8 cellular contexts compared by ENCODE assay signal in the genomic region with DNA sequence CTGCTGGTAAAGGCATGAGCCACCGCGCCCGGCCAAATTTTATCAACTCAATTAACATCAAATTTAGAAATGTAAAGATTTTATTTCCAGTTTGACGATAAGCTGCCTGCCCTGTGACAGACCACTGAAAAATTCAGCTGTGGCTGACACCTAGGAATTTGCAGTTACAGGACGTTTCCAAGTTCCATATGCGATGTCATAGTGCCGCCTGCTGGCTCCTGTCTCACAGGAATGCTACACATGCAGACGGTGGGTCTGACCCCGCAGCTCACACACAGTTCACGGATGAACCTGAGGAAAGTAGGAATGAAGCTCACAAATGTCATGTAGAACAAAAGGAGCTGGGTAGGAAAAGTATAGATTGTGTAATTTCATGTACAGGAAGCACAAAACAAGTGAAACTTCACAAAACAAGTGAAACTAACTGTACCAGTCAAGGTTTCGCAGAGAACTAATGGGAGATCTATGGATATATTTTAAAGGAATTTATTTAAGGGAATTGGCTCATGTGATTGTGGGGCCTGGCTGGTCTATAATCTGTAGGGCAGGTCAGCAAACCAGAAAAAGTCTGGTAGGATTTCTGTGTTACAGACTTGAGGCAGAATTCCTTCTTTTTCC. TPM values are rescaled to one million over a fixed set of nuclear protein-coding genes. Genes with fewer than 3 reads are reported as not detected.
A peak's percentile ranks its signal among the peaks of the same experiment; 100 is the strongest.
DNase-seq lines count a peak whose midpoint lies in the region; ATAC-seq, FAIRE-seq and TF ChIP-seq lines count a peak whose summit lies in the region.

No MANE protein-coding gene starts in this region.

- ATAC-seq in IMR-90 (ENCODE audit: low read depth) (peak; percentile 97), Panc1 (peak; percentile 99), natural killer cell (peak; percentile 82 to 89 (median 86)), GM21786 (IDR thresholded peaks at IDR 0.05; ENCODE audit: unreplicated experiment) (no peak)

- in situ Hi-C loops in IMR-90 (cut with MboI; ENCODE audit: low sequenced_read_pairs) (loop anchor here (5.0 kb wide), 1 partner anchor 202 kb away; no protein-coding TSS in a partner anchor), Panc1 (cut with HindIII; ENCODE audit: low pct_unique_long_range_greater_than_20kb, low sequenced_read_pairs) (no loop called here)

- intact Hi-C loops in IMR-90 (cut with micrococcal nuclease): loop anchor here (1.0 to 2.0 kb wide), 4 partner anchors 40 to 542 kb away; no protein-coding TSS in a partner anchor
- intact Hi-C loops in Panc1 (cut with micrococcal nuclease; ENCODE audit: unreplicated experiment): loop anchor here (1.0 to 2.0 kb wide), 2 partner anchors 190 to 208 kb away; no protein-coding TSS in a partner anchor
- intact Hi-C loops in esophagus muscularis mucosa (cut with DNase I): loop anchor here (2.0 kb wide), 2 partner anchors 190 to 208 kb away; no protein-coding TSS in a partner anchor
- intact Hi-C loops in natural killer cell (cut with micrococcal nuclease): loop anchor here (1.0 to 5.0 kb wide), 4 partner anchors 40 to 542 kb away; no protein-coding TSS in a partner anchor

- H2BK15ac ChIP-seq in IMR-90 (ENCODE audit: low read depth, low read length): no peak overlapping the region

- no peak overlapping the region for H4K5ac ChIP-seq in IMR-90 (ENCODE audit: low read depth, low read length)

- TF ChIP-seq POLR2A in IMR-90 (IDR thresholded peaks at IDR 0.05; ENCODE audit: low read depth, low read length) (peak; percentile 58), esophagus muscularis mucosa (IDR thresholded peaks at IDR 0.05; ENCODE audit: low read depth) (no peak)

- DNase-seq in D721Med (ENCODE audit: insufficient read length, low spot score): peak; percentile 54
- peak; percentile 83 for DNase-seq in IMR-90
- DNase-seq in Panc1 (ENCODE audit: low read depth, low spot score): peak; percentile 69
- peak; percentile 67 for DNase-seq in activated T-cell treated with anti-CD3 and anti-CD28 coated beads for 48 hours (ENCODE audit: low read depth)
- DNase-seq in esophagus muscularis mucosa (ENCODE audit: extremely low spot score): no peak
- DNase-seq in natural killer cell: peak; percentile 76
- DNase-seq in stimulated activated CD8-positive, alpha-beta memory T cell treated with anti-CD3 and anti-CD28 coated beads, Interleukin-7, amount 100 ng/mL, for 48 hours (ENCODE audit: extremely low read depth in 1 of 2, low read depth in 1 of 2): peak; percentile 47 to 59

- peak; percentile 100 for TF ChIP-seq RAD21 in IMR-90 (IDR thresholded peaks at IDR 0.05; ENCODE audit: low read length)

- H3K4ac ChIP-seq in IMR-90 (ENCODE audit: low read depth, low read length): no peak overlapping the region

- H2BK5ac ChIP-seq in IMR-90 (ENCODE audit: low read depth, low read length, poor library complexity, severe bottlenecking): no peak overlapping the region

- CTCF ChIA-PET in IMR-90 (lab: Yijun Ruan, JAX) (interaction anchor here (0.6 to 2.5 kb wide), 21 partner anchors 8 to 544 kb away, joined by 3 to 38 read pairs (median 4); no protein-coding TSS in a partner anchor), Panc1 (lab: Charles Lee) (interaction anchor here (0.6 to 1.3 kb wide), 10 partner anchors 13 to 252 kb away, joined by 3 to 9 read pairs (median 4); no protein-coding TSS in a partner anchor)

- H3K36me3 ChIP-seq in IMR-90 (ENCODE audit: control insufficient read depth, insufficient read depth, low read length): no peaks in the 10 kb centered on the region
- no peaks in the 10 kb centered on the region for H3K36me3 ChIP-seq in Panc1 (ENCODE audit: control insufficient read depth, insufficient read depth, low read length)
- H3K36me3 ChIP-seq in esophagus muscularis mucosa: no peaks in the 10 kb centered on the region

- no TSS peak for BruUV-seq in IMR-90 (replicated peaks; lab: Mats Ljungman, UMichigan)
- no TSS peak for BruUV-seq in Panc1 (replicated peaks; lab: Mats Ljungman, UMichigan)

- H3K9ac ChIP-seq in IMR-90 (ENCODE audit: low read depth, low read length): no peak overlapping the region

- dilution Hi-C loops in IMR-90 (cut with HindIII; ENCODE audit: low sequenced_read_pairs, unreplicated experiment): no loop called here

- H3K9me3 ChIP-seq in IMR-90 (ENCODE audit: control insufficient read depth, insufficient read depth, low read length): no peaks in the 10 kb centered on the region
- no peaks in the 10 kb centered on the region for H3K9me3 ChIP-seq in Panc1 (ENCODE audit: control insufficient read depth, insufficient read depth, low read depth, low read length)
- H3K9me3 ChIP-seq in esophagus muscularis mucosa: no peaks in the 10 kb centered on the region

- H4K20me1 ChIP-seq in IMR-90 (ENCODE audit: insufficient read depth, low read length): no peaks in the 10 kb centered on the region

- H4K8ac ChIP-seq in IMR-90 (ENCODE audit: low read depth in 2 of 2, low read length in 2 of 2): no peak overlapping the region

- H3K4me3 ChIP-seq in IMR-90 (ENCODE audit: insufficient read depth, low read depth, low read length) (no peak overlapping the region), Panc1 (ENCODE audit: low read depth in 2 of 2, low read length in 2 of 2) (0 out of 4 replicates have a peak overlapping the region, but pooled peaks of 1 of the 2 experiments have one; percentile 1), esophagus muscularis mucosa (no peak overlapping the region)

- no peaks in the 10 kb centered on the region for H3K36me3 Mint-ChIP-seq in natural killer cell

- peak overlapping the region; percentile 7 for H3K4me3 Mint-ChIP-seq in natural killer cell

- H3K9me3 Mint-ChIP-seq in natural killer cell: no peaks in the 10 kb centered on the region

- H2AFZ ChIP-seq in IMR-90 (replicated peaks; ENCODE audit: low read length, poor library complexity): peak overlapping the region; percentile 73

- H3K27me3 ChIP-seq in IMR-90 (ENCODE audit: control insufficient read depth, insufficient read depth, low read length): no peaks in the 10 kb centered on the region
- no peaks in the 10 kb centered on the region for H3K27me3 ChIP-seq in Panc1 (ENCODE audit: control insufficient read depth, insufficient read depth, low read length)
- no peaks in the 10 kb centered on the region for H3K27me3 ChIP-seq in esophagus muscularis mucosa

- no peak overlapping the region for H4K91ac ChIP-seq in IMR-90 (ENCODE audit: insufficient read depth, low read depth, low read length)

- H3K18ac ChIP-seq in IMR-90 (ENCODE audit: low read depth, low read length): no peak overlapping the region

- 12% methylated on average over 5 of the region's 11 CpGs; no CpG with 5 or more reads in 1 of the 2 experiments for WGBS in IMR-90 (ENCODE audit: extremely low coverage in 2 of 2, insufficient read length in 1 of 2), 2 experiments
- 25% methylated on average over 11 of the region's 11 CpGs for WGBS in esophagus muscularis mucosa

- FAIRE-seq in D721Med (lab: Jason Lieb, UNC): no peak

- no peak overlapping the region for H3K14ac ChIP-seq in IMR-90 (replicated peaks; ENCODE audit: low read depth, low read length)

- peaks cover 38 to 47% of the 10 kb centered on the region in 2 donors for H3K27me3 Mint-ChIP-seq in natural killer cell (ENCODE audit: low read depth in 2 of 2)

- TF ChIP-seq EP300 in esophagus muscularis mucosa (IDR thresholded peaks at IDR 0.05): no peak

- H3K4me1 Mint-ChIP-seq in natural killer cell: peaks cover 19 to 27% of the 10 kb centered on the region in 2 donors

- H3K56ac ChIP-seq in IMR-90 (ENCODE audit: extremely low read depth, insufficient read depth, low read length): no peak overlapping the region

- no peak overlapping the region for H2AK5ac ChIP-seq in IMR-90 (ENCODE audit: low read depth, low read length)

- POLR2A ChIA-PET in IMR-90 (lab: Charles Lee; ENCODE audit: unreplicated experiment) (interaction anchor here (0.7 kb wide), 1 partner anchor 51 kb away, joined by 6 read pairs; no protein-coding TSS in a partner anchor), Panc1 (lab: Charles Lee) (no interaction called here)

- TF ChIP-seq CTCF in D721Med (IDR thresholded peaks at IDR 0.05; ENCODE audit: insufficient read depth, missing control alignments) (peak; percentile 98), IMR-90 (conservative IDR thresholded peaks at IDR 0.05; ENCODE audit: low read depth, low read length) (peak; percentile 97), Panc1 (IDR thresholded peaks at IDR 0.05) (peak; percentile 93), esophagus muscularis mucosa (IDR thresholded peaks at IDR 0.05) (peak; percentile 83 to 91 (median 85)), natural killer cell (IDR thresholded peaks at IDR 0.05) (peak; percentile 97)

- 0 out of 2 replicates have a peak overlapping the region, but pooled peaks have one; percentile 63 for H2BK20ac ChIP-seq in IMR-90 (ENCODE audit: low read depth, low read length)

- no peak overlapping the region for H2AK9ac ChIP-seq in IMR-90 (replicated peaks; ENCODE audit: low read depth, low read length, poor library complexity)

- no peaks in the 10 kb centered on the region for H3K79me1 ChIP-seq in IMR-90 (ENCODE audit: low read depth in 1 of 2, low read length in 2 of 2)

- H3K23ac ChIP-seq in IMR-90 (ENCODE audit: low read depth, low read length): no peak overlapping the region

- 0 out of 2 replicates have a peak overlapping the region, but pooled peaks have one; percentile 14 for H2BK120ac ChIP-seq in IMR-90 (ENCODE audit: low read depth, low read length)

- H3K27ac Mint-ChIP-seq in natural killer cell: peak overlapping the region in 1 of 2 donors; percentile 7

- H3K9me1 ChIP-seq in IMR-90 (ENCODE audit: insufficient read depth, low read length): no peaks in the 10 kb centered on the region

- H3K4me2 ChIP-seq in IMR-90 (ENCODE audit: low read depth, low read length): peak overlapping the region; percentile 6; the same call in 1 of the 2 replicates

- no peaks in the 10 kb centered on the region for H3K4me1 ChIP-seq in IMR-90 (ENCODE audit: control insufficient read depth, insufficient read depth, low read length)
- no peaks in the 10 kb centered on the region for H3K4me1 ChIP-seq in Panc1 (ENCODE audit: control insufficient read depth, insufficient read depth, low read length)
- peaks cover 0 to 9% (median 8%) of the 10 kb centered on the region in 4 donors for H3K4me1 ChIP-seq in esophagus muscularis mucosa

- H3K27ac ChIP-seq in IMR-90 (ENCODE audit: insufficient read depth, low read length): no peak overlapping the region
- H3K27ac ChIP-seq in Panc1 (ENCODE audit: low read length): no peak overlapping the region
- H3K27ac ChIP-seq in esophagus muscularis mucosa (replicated peaks in 1 of 4): no peak overlapping the region

RNA-seq across cellular contexts. Expression of gene SEH1L, which starts 13.2 kb away (rescaled TPM):
- 43.0 and 45.5 TPM in 2 replicates for total RNA-seq in IMR-90 (2012; rRNA removed)
- 25.1 and 27.6 TPM in 2 replicates for polyA plus RNA-seq in IMR-90 (2012; rRNA removed)
- polyA plus RNA-seq in IMR-90 (2012; cell fraction: cytosol; rRNA removed): 9.5 and 19.0 TPM in 2 replicates
- polyA plus RNA-seq in IMR-90 (2012; cell fraction: nucleus; rRNA removed; ENCODE audit: low replicate concordance): 8.2 and 20.6 TPM in 2 replicates
- 86.5 TPM for total RNA-seq in Panc1 (2021; ENCODE audit: unreplicated experiment)
- polyA plus RNA-seq in Panc1 (2012; ENCODE audit: insufficient read length): 42.7 TPM
- 10 to 100 TPM; 18.0 to 42.6 (median 23.2) TPM for total RNA-seq in esophagus muscularis mucosa
- total RNA-seq in natural killer cell: 10 to 100 TPM; 24.5 to 28.4 (median 26.5) TPM

RNA-seq across cellular contexts. Expression of gene PTPN2, which starts 50.5 kb away (rescaled TPM):
- total RNA-seq in IMR-90 (2012; rRNA removed) (30.6 and 36.9 TPM in 2 replicates), Panc1 (2021; ENCODE audit: unreplicated experiment) (34.8 TPM), esophagus muscularis mucosa (10 to 100 TPM; 14.3 to 27.5 (median 18.0) TPM), natural killer cell (100 to 1,000 TPM; 110 to 115 (median 112) TPM)
- polyA plus RNA-seq in IMR-90 (2012; rRNA removed): 10.9 and 13.2 TPM in 2 replicates
- 2.4 and 3.9 TPM in 2 replicates for polyA plus RNA-seq in IMR-90 (2012; cell fraction: cytosol; rRNA removed)
- polyA plus RNA-seq in IMR-90 (2012; cell fraction: nucleus; rRNA removed; ENCODE audit: low replicate concordance): 3.7 and 32.1 TPM in 2 replicates
- polyA plus RNA-seq in Panc1 (2012; ENCODE audit: insufficient read length): 27.6 TPM

RNA-seq across cellular contexts. Expression of gene CEP192, which starts 56.6 kb away (rescaled TPM):
- total RNA-seq in IMR-90 (2012; rRNA removed) (29.0 and 34.2 TPM in 2 replicates), Panc1 (2021; ENCODE audit: unreplicated experiment) (27.2 TPM), esophagus muscularis mucosa (10 to 100 TPM; 18.7 to 21.6 (median 19.6) TPM), natural killer cell (10 to 100 TPM; 41.3 to 47.9 (median 43.4) TPM)
- polyA plus RNA-seq in IMR-90 (2012; rRNA removed): 12.9 and 17.2 TPM in 2 replicates
- 3.4 and 7.1 TPM in 2 replicates for polyA plus RNA-seq in IMR-90 (2012; cell fraction: cytosol; rRNA removed)
- polyA plus RNA-seq in IMR-90 (2012; cell fraction: nucleus; rRNA removed; ENCODE audit: low replicate concordance): 10.9 and 42.0 TPM in 2 replicates
- polyA plus RNA-seq in Panc1 (2012; ENCODE audit: insufficient read length): 11.5 TPM
